ENCODE assay signal across 1 cellular context in the genomic region with DNA sequence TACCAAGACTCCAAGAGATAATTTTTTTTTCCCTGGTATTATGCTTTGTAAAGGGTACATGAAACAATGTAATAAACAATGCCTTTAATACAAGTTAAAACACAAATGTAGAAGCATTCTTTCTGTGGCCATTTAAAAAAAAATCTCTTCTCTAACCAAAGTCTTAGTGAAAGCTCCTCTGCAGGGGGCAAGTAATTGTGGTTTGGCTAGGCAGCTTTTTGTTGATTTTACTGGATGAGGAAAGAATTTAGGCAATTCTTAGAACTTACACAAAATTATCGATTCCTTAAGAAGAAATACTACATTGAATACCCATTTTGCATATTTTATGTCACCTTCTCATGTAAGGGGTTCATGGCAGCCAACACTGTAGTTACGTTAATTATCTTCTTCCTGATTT.
TF ChIP-seq lines count a peak whose summit lies in the region.

No MANE protein-coding gene starts in this region.

TF ChIP-seq in IMR-90, 13 proteins besides CTCF, POLR2A, EP300 and RAD21 (continued from another document):
- TF ChIP-seq, protein P1, sequence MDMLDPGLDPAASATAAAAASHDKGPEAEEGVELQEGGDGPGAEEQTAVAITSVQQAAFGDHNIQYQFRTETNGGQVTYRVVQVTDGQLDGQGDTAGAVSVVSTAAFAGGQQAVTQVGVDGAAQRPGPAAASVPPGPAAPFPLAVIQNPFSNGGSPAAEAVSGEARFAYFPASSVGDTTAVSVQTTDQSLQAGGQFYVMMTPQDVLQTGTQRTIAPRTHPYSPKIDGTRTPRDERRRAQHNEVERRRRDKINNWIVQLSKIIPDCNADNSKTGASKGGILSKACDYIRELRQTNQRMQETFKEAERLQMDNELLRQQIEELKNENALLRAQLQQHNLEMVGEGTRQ (IDR thresholded peaks at IDR 0.05; ENCODE audit: low read depth, low read length): no peak
- no peak for TF ChIP-seq CEBPB (IDR thresholded peaks at IDR 0.05; ENCODE audit: low read depth, low read length)
- no peak for TF ChIP-seq RFX5 (IDR thresholded peaks at IDR 0.05; ENCODE audit: low read depth, low read length)
TF ChIP-seq in IMR-90: peak in this region for 0.
